ENCODE assay signal across 14 cellular contexts in the genomic region with DNA sequence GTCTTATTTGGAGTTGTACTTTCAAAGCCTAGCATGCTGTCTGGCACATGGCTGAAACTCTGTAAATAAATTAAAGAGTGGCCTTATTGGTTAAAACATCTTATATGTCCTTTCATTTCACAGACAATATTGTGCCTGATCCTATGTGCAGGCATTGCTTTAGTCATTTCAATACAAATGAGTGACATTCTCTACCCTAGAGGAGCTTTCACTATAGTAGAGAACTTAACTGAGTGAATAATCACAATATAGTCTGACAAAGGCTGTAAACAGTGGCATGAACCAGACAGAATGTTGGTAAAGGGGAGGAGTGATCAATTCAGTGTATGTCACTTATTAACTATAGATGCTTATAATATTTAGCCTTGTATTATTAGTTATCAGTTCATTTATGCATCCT.
"Had no signal": no experiment of that assay in that cellular context is flagged by ENCODE, and none has a peak within 500 bp of the region (broad histone marks: within the 10 kb centered on the region; RNA-seq: fewer than 3 reads in every experiment).

No MANE protein-coding gene starts in this region.

- H3K9me3 ChIP-seq: heart right ventricle, tibial artery had no signal

- H3K4me3 ChIP-seq: heart right ventricle, tibial artery had no signal

- H3K36me3 ChIP-seq: heart right ventricle, tibial artery had no signal

- ATAC-seq: heart right ventricle; natural killer cell treated with Interleukin-12 subunit alpha and Interleukin-12 subunit beta and Interleukin-15 and Interleukin-18, amount 100 ng/mL, for 72 hours; right cardiac atrium had no signal

- DNase-seq: activated CD4-positive, alpha-beta T cell treated with anti-CD3 and anti-CD28 coated beads, Interleukin-2, amount 50 U/mL, for 4 hours; activated naive CD4-positive, alpha-beta T cell; activated T-cell treated with anti-CD3 and anti-CD28 coated beads, Interleukin-2, amount 50 U/mL, for 48 hours; aorta; heart right ventricle; nucleus accumbens; right cardiac atrium; small intestine; tibial artery had no signal

- H3K27me3 ChIP-seq: heart right ventricle, tibial artery had no signal

- FAIRE-seq: colon, endothelial cell of umbilical vein, frontal cortex, islet of Langerhans, small intestine had no signal

- H3K4me1 ChIP-seq: tibial artery had no signal

- H3K27ac ChIP-seq: heart right ventricle, tibial artery had no signal
